8 cellular contexts compared by ENCODE assay signal in genomic region chr19:13764821-13765394, GRCh38. TPM values are rescaled to one million over a fixed set of nuclear protein-coding genes. Genes with fewer than 3 reads are reported as not detected.
DNase-seq lines count a peak whose midpoint lies in the region; ATAC-seq and TF ChIP-seq lines count a peak whose summit lies in the region.

No MANE protein-coding gene starts in this region.

- H3K27ac Mint-ChIP-seq in activated B cell treated with CpG ODN at 0.5 μM for 24 hours (no peak overlapping the region), mesothelial cell of epicardium (peak overlapping the region; percentile 68)

- H3K27me3 ChIP-seq in duodenal mucosa (ENCODE audit: control insufficient read depth in 1 of 2, insufficient read depth in 2 of 2, low read length in 2 of 2) = no peaks in the 10 kb centered on the region
- H3K27me3 ChIP-seq in tibial nerve = no peaks in the 10 kb centered on the region

- TF ChIP-seq EP300 in tibial nerve (IDR thresholded peaks at IDR 0.05) = no peak

- H3K4me3 Mint-ChIP-seq in activated B cell treated with CpG ODN at 0.5 μM for 24 hours (peak overlapping the region; percentile 79), mesothelial cell of epicardium (peak overlapping the region; percentile 71)

- DNase-seq in AG08396 (ENCODE audit: low spot score) = peak; percentile 39
- no peak for DNase-seq in HFF-Myc (ENCODE audit: extremely low read depth, low read depth)
- DNase-seq in activated B cell treated with CpG ODN at 0.5 μM for 24 hours = peak; percentile 37
- peak in 1 of 2 experiments; percentile 50 for DNase-seq in mesothelial cell of epicardium (ENCODE audit: low spot score in 2 of 2, unreplicated experiment in 2 of 2)
- no peak for DNase-seq in tibial nerve (ENCODE audit: low spot score in 2 of 2)

- H3K9me3 Mint-ChIP-seq in activated B cell treated with CpG ODN at 0.5 μM for 24 hours (no peaks in the 10 kb centered on the region), mesothelial cell of epicardium (no peaks in the 10 kb centered on the region)

- peaks cover 29% of the 10 kb centered on the region for H3K36me3 Mint-ChIP-seq in activated B cell treated with CpG ODN at 0.5 μM for 24 hours (ENCODE audit: low read depth)
- H3K36me3 Mint-ChIP-seq in mesothelial cell of epicardium = peaks cover 13% of the 10 kb centered on the region

- WGBS in tibial nerve, 2 donors = 4% methylated on average over 14 to 31 of the region's 48 CpGs

- H3K9me3 ChIP-seq in duodenal mucosa (ENCODE audit: control insufficient read depth in 1 of 2, low read length in 2 of 2) (no peaks in the 10 kb centered on the region), tibial nerve (no peaks in the 10 kb centered on the region)

- no peak for TF ChIP-seq POLR2A in tibial nerve (IDR thresholded peaks at IDR 0.05)

- POLR2A ChIA-PET in activated B cell treated with CpG ODN at 0.5 μM for 24 hours (lab: Charles Lee) = interaction anchor here (0.9 to 3.2 kb wide), 8 partner anchors 9 to 142 kb away, joined by 3 to 19 read pairs (median 4); partner anchors contain the start of genes C19orf53, CC2D1A and ZSWIM4

- H3K4me1 Mint-ChIP-seq in activated B cell treated with CpG ODN at 0.5 μM for 24 hours = peaks cover 16% of the 10 kb centered on the region
- peaks cover 8% of the 10 kb centered on the region for H3K4me1 Mint-ChIP-seq in mesothelial cell of epicardium

- H3K9ac ChIP-seq in duodenal mucosa (ENCODE audit: low read depth in 1 of 2, low read length in 2 of 2) = peak overlapping the region; percentile 51 to 72

- ATAC-seq in activated B cell treated with CpG ODN at 0.5 μM for 24 hours (ENCODE audit: low read depth) = peak; percentile 53
- ATAC-seq in HG03571 (IDR thresholded peaks at IDR 0.05; ENCODE audit: unreplicated experiment) = no peak
- ATAC-seq in GM19328 (IDR thresholded peaks at IDR 0.05; ENCODE audit: unreplicated experiment) = no peak

- CTCF ChIA-PET in activated B cell treated with CpG ODN at 0.5 μM for 24 hours (lab: Charles Lee) = interaction anchor here (0.5 to 1.1 kb wide), 5 partner anchors 20 to 307 kb away, joined by 3 to 4 read pairs (median 4); no protein-coding TSS in a partner anchor

- TF ChIP-seq CTCF in HFF-Myc (IDR thresholded peaks at IDR 0.05; ENCODE audit: low read depth, low read length, missing control alignments) = no peak
- TF ChIP-seq CTCF in activated B cell treated with CpG ODN at 0.5 μM for 24 hours (IDR thresholded peaks at IDR 0.05) = no peak
- TF ChIP-seq CTCF in mesothelial cell of epicardium (IDR thresholded peaks at IDR 0.05; ENCODE audit: unreplicated experiment) = no peak
- TF ChIP-seq CTCF in tibial nerve (IDR thresholded peaks at IDR 0.05) = no peak

- peak overlapping the region; percentile 74 for H3K4me3 ChIP-seq in HFF-Myc (replicated peaks; ENCODE audit: low read depth, low read length)
- H3K4me3 ChIP-seq in duodenal mucosa (ENCODE audit: low read depth in 1 of 2, low read length in 2 of 2) = peak overlapping the region; percentile 68 to 79
- H3K4me3 ChIP-seq in tibial nerve = peak overlapping the region; percentile 60 to 90 (median 75)

- intact Hi-C loops in activated B cell treated with CpG ODN at 0.5 μM for 24 hours (cut with micrococcal nuclease) = loop anchor here (1.0 kb wide), 2 partner anchors 9 to 30 kb away; partner anchors contain the start of genes C19orf53 and ZSWIM4

- H3K27me3 Mint-ChIP-seq in activated B cell treated with CpG ODN at 0.5 μM for 24 hours (no peaks in the 10 kb centered on the region), mesothelial cell of epicardium (ENCODE audit: low read depth) (no peaks in the 10 kb centered on the region)

- H3K4me1 ChIP-seq in duodenal mucosa (ENCODE audit: control insufficient read depth in 1 of 2, insufficient read depth in 2 of 2, low read length in 2 of 2) (peaks cover 12 to 14% of the 10 kb centered on the region in 2 donors), tibial nerve (peaks cover 0 to 24% (median 9%) of the 10 kb centered on the region in 4 donors)

- no peak overlapping the region for H3K27ac ChIP-seq in duodenal mucosa (ENCODE audit: low read depth, low read length)
- H3K27ac ChIP-seq in tibial nerve = peak overlapping the region; percentile 45 to 87 (median 80)

- peaks cover 5 to 36% of the 10 kb centered on the region in 2 donors for H3K36me3 ChIP-seq in duodenal mucosa (ENCODE audit: control insufficient read depth in 1 of 2, insufficient read depth in 2 of 2, low read length in 2 of 2)
- peaks cover 5 to 63% (median 32%) of the 10 kb centered on the region in 3 donors for H3K36me3 ChIP-seq in tibial nerve

RNA-seq across cellular contexts. Expression of gene MRI1, which starts 0.6 kb away (rescaled TPM):
- total RNA-seq in activated B cell treated with CpG ODN at 0.5 μM for 24 hours (32.5 and 37.5 TPM in 2 replicates), mesothelial cell of epicardium (27.6 to 29.0 TPM (median 28.7 TPM) in 3 replicates), tibial nerve (100 to 1,000 TPM in 2 of 4 donors, 10 to 100 TPM in 2; 52.4 to 167 (median 94.4) TPM)

RNA-seq across cellular contexts. Expression of gene C19orf53, which starts 9.3 kb away (rescaled TPM):
- total RNA-seq in activated B cell treated with CpG ODN at 0.5 μM for 24 hours (74.9 and 76.1 TPM in 2 replicates), mesothelial cell of epicardium (68.9 to 79.1 TPM (median 74.9 TPM) in 3 replicates), tibial nerve (100 to 1,000 TPM; 187 to 290 (median 235) TPM)

RNA-seq across cellular contexts. Expression of gene ZSWIM4, which starts 30.3 kb away (rescaled TPM):
- total RNA-seq in activated B cell treated with CpG ODN at 0.5 μM for 24 hours (8.5 and 11.2 TPM in 2 replicates), mesothelial cell of epicardium (21.5 to 23.6 TPM (median 22.7 TPM) in 3 replicates), tibial nerve (10 to 100 TPM in 1 of 4 donors, 1 to 10 TPM in 3; 2.8 to 19.8 (median 4.0) TPM)

Comparison
In these comparisons a context has a peak if more than half of its experiments do, and no peak if none do; other contexts are left out.
1. DNase-seq: peak in AG08396 (single experiment) and activated B cell treated with CpG ODN at 0.5 μM for 24 hours (single experiment); none in HFF-Myc (single experiment) and tibial nerve (0 of 2).
2. Peak in every context shown above with its lines, with median percentiles within 50 percentile points of each other: H3K4me3 ChIP-seq.